8 cellular contexts compared by ENCODE assay signal in the genomic region with DNA sequence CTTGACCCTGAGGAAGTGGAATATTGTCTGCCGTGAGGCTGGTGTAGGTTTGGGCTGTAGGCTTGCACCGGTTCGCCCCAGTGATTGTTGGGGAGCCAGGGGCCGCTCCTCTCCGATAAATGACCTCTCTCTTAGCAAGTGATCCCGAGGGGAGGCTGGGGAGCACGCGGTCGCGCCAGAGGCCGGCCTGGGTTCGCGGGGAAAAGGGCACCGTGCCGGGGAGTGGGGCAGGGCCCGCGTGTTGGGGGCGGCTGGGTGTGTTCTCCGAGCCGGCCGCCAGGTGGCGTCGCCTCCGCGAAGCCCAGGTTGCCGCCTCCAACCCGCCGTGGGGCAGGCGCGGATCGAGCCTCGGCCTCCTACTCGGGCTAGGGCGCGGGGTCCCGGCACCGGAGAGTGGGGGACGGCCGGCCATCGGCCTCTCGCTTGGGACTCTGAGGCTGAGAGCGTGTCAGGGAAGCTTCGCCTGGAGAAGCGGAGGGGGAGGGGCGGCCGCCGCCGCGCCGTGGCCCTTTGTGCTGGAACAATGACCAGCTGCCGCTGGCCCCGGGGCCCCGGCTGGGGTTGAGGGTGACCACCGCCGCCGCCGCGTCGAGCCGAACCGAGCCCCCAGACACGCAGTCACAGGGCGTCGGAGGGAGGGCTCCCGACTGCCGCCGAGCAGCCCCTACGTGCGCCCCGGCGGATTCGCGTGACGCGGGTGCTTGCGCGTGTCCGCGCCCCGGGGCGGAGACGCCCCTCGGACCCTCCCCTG. TPM values are rescaled to one million over a fixed set of nuclear protein-coding genes. Genes with fewer than 3 reads are reported as not detected.
A peak's percentile ranks its signal among the peaks of the same experiment; 100 is the strongest.
DNase-seq lines count a peak whose midpoint lies in the region; ATAC-seq and TF ChIP-seq lines count a peak whose summit lies in the region.

No MANE protein-coding gene starts in this region.

- ATAC-seq in HG02623 (IDR thresholded peaks at IDR 0.05; ENCODE audit: unreplicated experiment) (peak; percentile 29), left colon (peak; percentile 57)

- DNase-seq in DMS79 treated with DMSO at 0.1 percent for 48 hours (lab: John Stamatoyannopoulos, UW): peak; percentile 14
- DNase-seq in DMS79 (lab: John Stamatoyannopoulos, UW): no peak
- peak; percentile 29 for DNase-seq in NCI-H1694 (lab: John Stamatoyannopoulos, UW)
- peak; percentile 64 for DNase-seq in activated CD4-positive, alpha-beta T cell treated with anti-CD3 and anti-CD28 coated beads for 24 hours (ENCODE audit: low read depth in 2 of 2)
- DNase-seq in choroid plexus epithelial cell (ENCODE audit: low read depth): peak; percentile 75
- DNase-seq in left colon: peak; percentile 76 to 85
- DNase-seq in stimulated activated CD4-positive, alpha-beta T cell treated with anti-CD3 and anti-CD28 coated beads, Interleukin-1b, Interleukin-23, amount 100 ng/mL, for 48 hours: peak; percentile 75

- peak overlapping the region; percentile 83 for H3K4me3 ChIP-seq in choroid plexus epithelial cell (ENCODE audit: low read depth, low read length)

- intact Hi-C loops in left colon (cut with DNase I, micrococcal nuclease): no loop called here

- TF ChIP-seq CTCF in choroid plexus epithelial cell (conservative IDR thresholded peaks at IDR 0.05; ENCODE audit: low read depth, low read length): peak; percentile 59

RNA-seq across cellular contexts. Expression of a gene that starts 0.4 kb away (rescaled TPM):
- 10 to 100 TPM; 28.7 to 33.9 TPM for total RNA-seq in left colon

RNA-seq across cellular contexts. Expression of a gene that starts 11.8 kb away (rescaled TPM):
- 1 to 10 TPM; 3.7 to 5.8 TPM for total RNA-seq in left colon

RNA-seq across cellular contexts. Expression of a gene that starts 11.9 kb away (rescaled TPM):
- 10 to 100 TPM; 66.9 to 69.3 TPM for total RNA-seq in left colon

RNA-seq across cellular contexts. Expression of a gene that starts 29.9 kb away (rescaled TPM):
- 100 to 1,000 TPM; 108 to 170 TPM for total RNA-seq in left colon

RNA-seq across cellular contexts. Expression of a gene that starts 31.8 kb away (rescaled TPM):
- total RNA-seq in left colon: under 1 TPM; 0.21 to 0.78 TPM
